ENCODE assay signal across 8 cellular contexts in genomic region chr4:102867278-102868152, GRCh38. TPM values are rescaled to one million over a fixed set of nuclear protein-coding genes. Genes with fewer than 3 reads are reported as not detected.
DNase-seq lines count a peak whose midpoint lies in the region; ATAC-seq and TF ChIP-seq lines count a peak whose summit lies in the region.

No MANE protein-coding gene starts in this region.

- no peak overlapping the region for H3K9ac ChIP-seq in rectal smooth muscle tissue (ENCODE audit: low read length)

- H3K9me3 ChIP-seq in Panc1 (ENCODE audit: control insufficient read depth, insufficient read depth, low read depth, low read length) (no peaks in the 10 kb centered on the region), mucosa of descending colon (no peaks in the 10 kb centered on the region)

- H3K27me3 Mint-ChIP-seq in activated CD4-positive, alpha-beta T cell treated with anti-CD3 and anti-CD28 coated beads for 36 hours = no peaks in the 10 kb centered on the region
- peaks cover 2% of the 10 kb centered on the region for H3K27me3 Mint-ChIP-seq in endothelial cell (ENCODE audit: unreplicated experiment)

- POLR2A ChIA-PET in activated CD4-positive, alpha-beta T cell treated with anti-CD3 and anti-CD28 coated beads for 36 hours (lab: Charles Lee) = interaction anchor here (0.5 to 3.7 kb wide), 7 partner anchors 17 to 307 kb away, joined by 3 to 106 read pairs (median 6); partner anchors contain the start of gene UBE2D3
- POLR2A ChIA-PET in Panc1 (lab: Charles Lee) = interaction anchor here (0.6 to 2.4 kb wide), 3 partner anchors 27 to 978 kb away, joined by 6 to 23 read pairs (median 7); partner anchors contain the start of gene UBE2D3

- intact Hi-C loops in activated CD4-positive, alpha-beta T cell treated with anti-CD3 and anti-CD28 coated beads for 36 hours (cut with DNase I, micrococcal nuclease) = loop anchor here (1.0 to 5.0 kb wide), 7 partner anchors 107 to 436 kb away; partner anchors contain the start of genes MANBA (in 2 of the 2), CENPE (in 1 of the 2), SLC9B1 (in 1 of the 2) and SLC9B2 (in 1 of the 2)
- intact Hi-C loops in Panc1 (cut with micrococcal nuclease; ENCODE audit: unreplicated experiment) = loop anchor here (5.0 kb wide), 1 partner anchor 35 kb away; no protein-coding TSS in a partner anchor
- intact Hi-C loops in mucosa of descending colon (cut with DNase I, micrococcal nuclease) = loop anchor here in 1 of 2 donors (2.0 kb wide), 1 partner anchor 39 kb away; no protein-coding TSS in a partner anchor

- H3K4me1 Mint-ChIP-seq in activated CD4-positive, alpha-beta T cell treated with anti-CD3 and anti-CD28 coated beads for 36 hours = peaks cover 49% of the 10 kb centered on the region
- H3K4me1 Mint-ChIP-seq in endothelial cell (ENCODE audit: unreplicated experiment) = peaks cover 20% of the 10 kb centered on the region

- H3K27me3 ChIP-seq in Panc1 (ENCODE audit: control insufficient read depth, insufficient read depth, low read length) = no peaks in the 10 kb centered on the region
- H3K27me3 ChIP-seq in rectal smooth muscle tissue (ENCODE audit: control insufficient read depth, insufficient read depth, low read length) = no peaks in the 10 kb centered on the region

- H3K27ac ChIP-seq in Panc1 (ENCODE audit: low read length) = peak overlapping the region; percentile 95
- peak overlapping the region; percentile 96 for H3K27ac ChIP-seq in rectal smooth muscle tissue (ENCODE audit: low read depth, low read length)

- H3K36me3 ChIP-seq in Panc1 (ENCODE audit: control insufficient read depth, insufficient read depth, low read length) (peaks cover 4% of the 10 kb centered on the region; the same call in 1 of the 2 replicates), rectal smooth muscle tissue (ENCODE audit: control insufficient read depth, insufficient read depth, low read length) (no peaks in the 10 kb centered on the region), mucosa of descending colon (ENCODE audit: low read depth) (no peaks in the 10 kb centered on the region)

- H3K4me3 ChIP-seq in Panc1 (ENCODE audit: low read depth in 2 of 2, low read length in 2 of 2) (peak overlapping the region; percentile 80 to 82), rectal smooth muscle tissue (ENCODE audit: low read length) (peak overlapping the region; percentile 99), mucosa of descending colon (no peak overlapping the region)

- peak overlapping the region; percentile 99 for H3K27ac Mint-ChIP-seq in activated CD4-positive, alpha-beta T cell treated with anti-CD3 and anti-CD28 coated beads for 36 hours
- peak overlapping the region; percentile 64 for H3K27ac Mint-ChIP-seq in endothelial cell (ENCODE audit: unreplicated experiment)

- in situ Hi-C loops in Panc1 (cut with HindIII; ENCODE audit: low pct_unique_long_range_greater_than_20kb, low sequenced_read_pairs) = no loop called here

- H3K4me1 ChIP-seq in Panc1 (ENCODE audit: control insufficient read depth, insufficient read depth, low read length) = peaks cover 12% of the 10 kb centered on the region
- peaks cover 3% of the 10 kb centered on the region for H3K4me1 ChIP-seq in rectal smooth muscle tissue (ENCODE audit: control insufficient read depth, insufficient read depth, low read length)
- H3K4me1 ChIP-seq in mucosa of descending colon (ENCODE audit: low read depth) = peaks cover 3% of the 10 kb centered on the region

- no peaks in the 10 kb centered on the region for H3K9me3 Mint-ChIP-seq in activated CD4-positive, alpha-beta T cell treated with anti-CD3 and anti-CD28 coated beads for 36 hours (ENCODE audit: low read depth)
- no peaks in the 10 kb centered on the region for H3K9me3 Mint-ChIP-seq in endothelial cell (ENCODE audit: unreplicated experiment)

- peaks cover 47% of the 10 kb centered on the region for H3K36me3 Mint-ChIP-seq in activated CD4-positive, alpha-beta T cell treated with anti-CD3 and anti-CD28 coated beads for 36 hours (ENCODE audit: low read depth)
- H3K36me3 Mint-ChIP-seq in endothelial cell (ENCODE audit: low read depth, unreplicated experiment) = no peaks in the 10 kb centered on the region

- ATAC-seq in activated CD4-positive, alpha-beta T cell treated with anti-CD3 and anti-CD28 coated beads for 36 hours = no peak
- ATAC-seq in Panc1 (no peak), mucosa of descending colon (no peak)

- CTCF ChIA-PET in activated CD4-positive, alpha-beta T cell treated with anti-CD3 and anti-CD28 coated beads for 36 hours (lab: Charles Lee) = interaction anchor here (0.9 to 1.9 kb wide), 2 partner anchors 39 to 51 kb away, joined by 4 to 15 read pairs; partner anchors contain the start of gene UBE2D3
- CTCF ChIA-PET in Panc1 (lab: Charles Lee) = no interaction called here

- BruUV-seq in Panc1 (replicated peaks; lab: Mats Ljungman, UMichigan) = no TSS peak

- peak overlapping the region; percentile 95 for H3K4me3 Mint-ChIP-seq in activated CD4-positive, alpha-beta T cell treated with anti-CD3 and anti-CD28 coated beads for 36 hours
- peak overlapping the region; percentile 91 for H3K4me3 Mint-ChIP-seq in endothelial cell (ENCODE audit: unreplicated experiment)

- DNase-seq in activated CD4-positive, alpha-beta T cell treated with anti-CD3 and anti-CD28 coated beads for 36 hours = no peak
- no peak for DNase-seq in activated CD4-positive, alpha-beta T cell treated with anti-CD3 and anti-CD28 coated beads for 4 hours
- no peak for DNase-seq in Panc1 (ENCODE audit: low read depth, low spot score)
- no peak for DNase-seq in endothelial cell (ENCODE audit: low spot score)
- no peak for DNase-seq in NCI-H1105 (lab: John Stamatoyannopoulos, UW)
- no peak for DNase-seq in mucosa of descending colon
- no peak for DNase-seq in SW480 (ENCODE audit: low spot score)

- TF ChIP-seq CTCF in Panc1 (IDR thresholded peaks at IDR 0.05) = no peak
- no peak for TF ChIP-seq CTCF in endothelial cell (IDR thresholded peaks at IDR 0.05; ENCODE audit: unreplicated experiment)
- TF ChIP-seq CTCF in mucosa of descending colon (IDR thresholded peaks at IDR 0.05) = no peak

RNA-seq across cellular contexts. Expression of gene CISD2, which starts 1.3 kb away (rescaled TPM):
- 10 to 100 TPM; 33.5 to 35.1 TPM for total RNA-seq in activated CD4-positive, alpha-beta T cell treated with anti-CD3 and anti-CD28 coated beads for 36 hours
- total RNA-seq in Panc1 (2021; ENCODE audit: unreplicated experiment) = 39.0 TPM
- polyA plus RNA-seq in Panc1 (2012; ENCODE audit: insufficient read length) = 54.5 TPM
- total RNA-seq in endothelial cell (ENCODE audit: unreplicated experiment) = 27.2 TPM
- total RNA-seq in mucosa of descending colon = 10 to 100 TPM; 22.5 to 24.5 (median 23.1) TPM

RNA-seq across cellular contexts. Expression of gene UBE2D3, which starts 40.2 kb away (rescaled TPM):
- total RNA-seq in activated CD4-positive, alpha-beta T cell treated with anti-CD3 and anti-CD28 coated beads for 36 hours = 100 to 1,000 TPM; 472 to 686 TPM
- total RNA-seq in Panc1 (2021; ENCODE audit: unreplicated experiment) (191 TPM), endothelial cell (ENCODE audit: unreplicated experiment) (370 TPM), mucosa of descending colon (100 to 1,000 TPM; 290 to 303 (median 293) TPM)
- 164 TPM for polyA plus RNA-seq in Panc1 (2012; ENCODE audit: insufficient read length)
